25 cellular contexts compared by ENCODE assay signal in the genomic region with DNA sequence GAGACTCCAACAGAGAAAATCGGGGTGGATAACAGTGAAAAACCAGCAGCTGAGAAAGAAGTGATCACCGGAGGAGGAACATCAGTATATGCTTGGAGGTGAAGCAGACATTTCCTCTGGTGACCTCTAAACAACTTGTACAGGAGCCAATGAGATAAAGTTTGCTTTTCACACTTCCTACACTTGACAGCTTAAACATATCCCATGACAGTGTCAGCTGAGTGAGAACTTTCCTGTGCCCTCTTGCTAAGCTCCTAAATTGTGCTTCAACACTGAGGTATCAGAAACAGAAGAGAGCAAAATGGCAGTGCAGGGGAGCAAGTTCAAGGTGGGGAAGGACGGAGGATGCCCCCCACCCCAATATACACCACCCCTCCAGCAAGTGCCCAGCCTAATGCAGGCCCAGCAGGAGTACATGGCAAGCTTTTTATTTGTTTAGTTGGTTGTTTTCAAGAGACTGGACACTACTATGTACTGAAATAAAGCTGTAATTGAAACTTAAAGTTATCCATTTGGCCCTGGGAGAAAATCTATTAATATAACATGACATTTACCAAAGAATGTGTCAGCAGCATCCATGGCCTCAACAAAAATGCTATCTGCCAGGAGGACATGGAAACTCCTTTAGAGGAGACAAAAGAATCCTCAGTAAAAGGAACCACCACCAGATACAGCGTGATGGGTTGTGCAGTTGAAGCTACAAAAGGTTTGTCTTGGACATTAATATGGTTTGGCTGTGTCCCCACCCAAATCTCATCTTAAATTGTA.
"Had no signal": no experiment of that assay in that cellular context is flagged by ENCODE, and none has a peak within 500 bp of the region (broad histone marks: within the 10 kb centered on the region; RNA-seq: fewer than 3 reads in every experiment).

No MANE protein-coding gene starts in this region.

- H3K27me3 Mint-ChIP-seq: naive B cell; natural killer cell treated with Interleukin-12 subunit alpha and Interleukin-12 subunit beta and Interleukin-15 and Interleukin-18, amount 100 ng/mL, for 72 hours had no signal

- H3K36me3 Mint-ChIP-seq: mesothelial cell of epicardium; natural killer cell treated with Interleukin-12 subunit alpha and Interleukin-12 subunit beta and Interleukin-15 and Interleukin-18, amount 100 ng/mL, for 72 hours; stimulated activated effector memory CD8-positive, alpha-beta T cell treated with anti-CD3 and anti-CD28 coated beads, Interleukin-12 subunit alpha, Interleukin-12 subunit beta, amount 100 ng/mL, for 72 hours had no signal

- H3K27ac ChIP-seq: gastroesophageal sphincter, neutrophil, pancreas, stomach, thyroid gland, vagina had no signal

- DNase-seq: cerebellar nuclear complex; cortex of kidney; hypothalamus; immature natural killer cell; islet precursor cell; kidney glomerular epithelial cell; mesenchymal stem cell; mucosa of descending colon; naive B cell; pancreas; stimulated activated CD4-positive, alpha-beta T cell treated with anti-CD3 and anti-CD28 coated beads, Interleukin-12 subunit alpha, Interleukin-12 subunit beta, amount 100 ng/mL, for 4 hours; stimulated activated CD4-positive, alpha-beta T cell treated with anti-CD3 and anti-CD28 coated beads, Interleukin-2, amount 100 ng/mL, for 24 hours; stimulated activated CD4-positive, alpha-beta T cell treated with anti-CD3 and anti-CD28 coated beads, Interleukin-4, amount 100 ng/mL, for 24 hours; stimulated activated naive CD4-positive, alpha-beta T cell treated with Interleukin-2 at 50 U/mL for 16 hours; stomach; thyroid gland; trophoblast cell had no signal

- H3K4me3 Mint-ChIP-seq: immature natural killer cell; mesothelial cell of epicardium; natural killer cell treated with Interleukin-12 subunit alpha and Interleukin-12 subunit beta and Interleukin-15 and Interleukin-18, amount 100 ng/mL, for 72 hours; neural crest cell; stimulated activated effector memory CD8-positive, alpha-beta T cell treated with anti-CD3 and anti-CD28 coated beads, Interleukin-12 subunit alpha, Interleukin-12 subunit beta, amount 100 ng/mL, for 72 hours had no signal

- H3K4me1 Mint-ChIP-seq: immature natural killer cell; neural crest cell; stimulated activated effector memory CD8-positive, alpha-beta T cell treated with anti-CD3 and anti-CD28 coated beads, Interleukin-12 subunit alpha, Interleukin-12 subunit beta, amount 100 ng/mL, for 72 hours had no signal

- H3K4me3 ChIP-seq: gastroesophageal sphincter, mucosa of descending colon, pancreas, smooth muscle cell, stomach, thyroid gland, vagina had no signal

- H3K36me3 ChIP-seq: gastroesophageal sphincter, neutrophil, pancreas, stomach, thyroid gland, vagina had no signal

- H3K27ac Mint-ChIP-seq: mesothelial cell of epicardium; naive B cell; natural killer cell treated with Interleukin-12 subunit alpha and Interleukin-12 subunit beta and Interleukin-15 and Interleukin-18, amount 100 ng/mL, for 72 hours; stimulated activated effector memory CD8-positive, alpha-beta T cell treated with anti-CD3 and anti-CD28 coated beads, Interleukin-12 subunit alpha, Interleukin-12 subunit beta, amount 100 ng/mL, for 72 hours had no signal

- H3K9me3 ChIP-seq: gastroesophageal sphincter, mucosa of descending colon, neutrophil, pancreas, stomach, thyroid gland, vagina had no signal

- H3K27me3 ChIP-seq: gastroesophageal sphincter, neutrophil, pancreas, stomach, thyroid gland, vagina had no signal

- H3K4me1 ChIP-seq: pancreas, thyroid gland, vagina had no signal

- ATAC-seq: gastroesophageal sphincter; mucosa of descending colon; natural killer cell treated with Interleukin-12 subunit alpha and Interleukin-12 subunit beta and Interleukin-15 and Interleukin-18, amount 100 ng/mL, for 72 hours; pancreas; stimulated activated effector memory CD8-positive, alpha-beta T cell treated with anti-CD3 and anti-CD28 coated beads, Interleukin-12 subunit alpha, Interleukin-12 subunit beta, amount 100 ng/mL, for 72 hours had no signal
